Comparison of ENCODE assay signal across 1 cellular context in genomic region chr12:57231276-57232021, GRCh38.
TF ChIP-seq lines count a peak whose summit lies in the region.

No MANE protein-coding gene starts in this region.

TF ChIP-seq in H1, 55 proteins besides CTCF, POLR2A, EP300 and RAD21:
- TF ChIP-seq SRF (IDR thresholded peaks at IDR 0.05; ENCODE audit: low read depth, low read length): no peak
- 0 out of 2 replicates have a peak, but pooled peaks have one; percentile 12 for TF ChIP-seq POLR2AphosphoS5 (IDR thresholded peaks at IDR 0.05; ENCODE audit: low read depth, low read length)
TF ChIP-seq in H1: peak in this region for 1.
